1 cellular context compared by ENCODE assay signal in genomic region chr14:100019156-100019882, GRCh38.
A peak's percentile ranks its signal among the peaks of the same experiment; 100 is the strongest.
TF ChIP-seq lines count a peak whose summit lies in the region.

No MANE protein-coding gene starts in this region.

TF ChIP-seq in HepG2, 621 proteins besides CTCF, POLR2A, EP300 and RAD21 (continued from another document):
- TF ChIP-seq E2F1 (CRISPR knock-in tag; IDR thresholded peaks at IDR 0.05) = no peak
- no peak for TF ChIP-seq RERE (CRISPR knock-in tag; IDR thresholded peaks at IDR 0.05; ENCODE audit: low read depth)
- TF ChIP-seq ZBTB46 (CRISPR knock-in tag; IDR thresholded peaks at IDR 0.05; ENCODE audit: borderline replicate concordance) = no peak
- no peak for TF ChIP-seq PPARG (CRISPR knock-in tag; conservative IDR thresholded peaks at IDR 0.05)
- no peak for TF ChIP-seq KLF15 (CRISPR knock-in tag; IDR thresholded peaks at IDR 0.05; ENCODE audit: borderline replicate concordance)
- TF ChIP-seq ZNF605 (CRISPR knock-in tag; IDR thresholded peaks at IDR 0.05) = no peak
- no peak for TF ChIP-seq TAF1 (CRISPR knock-in tag; IDR thresholded peaks at IDR 0.05)
- TF ChIP-seq ARID3A (IDR thresholded peaks at IDR 0.05; ENCODE audit: low read depth, low read length) = 0 out of 2 replicates have a peak, but pooled peaks have one; percentile 11
- TF ChIP-seq SSRP1 (CRISPR knock-in tag; IDR thresholded peaks at IDR 0.05) = no peak
